1 cellular context compared by ENCODE assay signal in genomic region chr5:132736853-132737833, GRCh38.
TF ChIP-seq lines count a peak whose summit lies in the region.

Gene KIF3A (minus strand): TSS chr5:132737546. CDS start chr5:132737419, 127 bp downstream.

TF ChIP-seq in H1, 55 proteins besides CTCF, POLR2A, EP300 and RAD21 (continued from another document):
- TF ChIP-seq, protein P1, sequence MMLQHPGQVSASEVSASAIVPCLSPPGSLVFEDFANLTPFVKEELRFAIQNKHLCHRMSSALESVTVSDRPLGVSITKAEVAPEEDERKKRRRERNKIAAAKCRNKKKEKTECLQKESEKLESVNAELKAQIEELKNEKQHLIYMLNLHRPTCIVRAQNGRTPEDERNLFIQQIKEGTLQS (IDR thresholded peaks at IDR 0.05; ENCODE audit: insufficient read depth, low read depth, low read length): no peak
- TF ChIP-seq CHD2 (IDR thresholded peaks at IDR 0.05; ENCODE audit: low read length): no peak
- TF ChIP-seq SP4 (IDR thresholded peaks at IDR 0.05; ENCODE audit: low read length): peak; percentile 76; the same call in 1 of the 2 replicates
- peak; percentile 77; the same call in 1 of the 2 replicates for TF ChIP-seq RBBP5 (IDR thresholded peaks at IDR 0.05; ENCODE audit: borderline replicate concordance, low read depth, low read length)
- TF ChIP-seq JUN (IDR thresholded peaks at IDR 0.05; ENCODE audit: low read depth, low read length): no peak
- peak; percentile 22; the same call in 1 of the 2 replicates for TF ChIP-seq POLR2AphosphoS5 (IDR thresholded peaks at IDR 0.05; ENCODE audit: low read depth, low read length)
- TF ChIP-seq RXRA (IDR thresholded peaks at IDR 0.05; ENCODE audit: insufficient read depth, low read depth, low read length): no peak
- TF ChIP-seq, protein P2, sequence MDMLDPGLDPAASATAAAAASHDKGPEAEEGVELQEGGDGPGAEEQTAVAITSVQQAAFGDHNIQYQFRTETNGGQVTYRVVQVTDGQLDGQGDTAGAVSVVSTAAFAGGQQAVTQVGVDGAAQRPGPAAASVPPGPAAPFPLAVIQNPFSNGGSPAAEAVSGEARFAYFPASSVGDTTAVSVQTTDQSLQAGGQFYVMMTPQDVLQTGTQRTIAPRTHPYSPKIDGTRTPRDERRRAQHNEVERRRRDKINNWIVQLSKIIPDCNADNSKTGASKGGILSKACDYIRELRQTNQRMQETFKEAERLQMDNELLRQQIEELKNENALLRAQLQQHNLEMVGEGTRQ (IDR thresholded peaks at IDR 0.05; ENCODE audit: low read length): no peak
- no peak for TF ChIP-seq MAFK (IDR thresholded peaks at IDR 0.05; ENCODE audit: low read depth, low read length)
- no peak for TF ChIP-seq RNF2 (IDR thresholded peaks at IDR 0.05; ENCODE audit: borderline replicate concordance, low read depth, low read length, missing control alignments, poor library complexity, severe bottlenecking)
- peak; percentile 59 for TF ChIP-seq SAP30 (IDR thresholded peaks at IDR 0.05; ENCODE audit: insufficient read depth, insufficient replicate concordance, low read length)
- peak; percentile 52; the same call in 1 of the 2 replicates for TF ChIP-seq TAF1 (IDR thresholded peaks at IDR 0.05; ENCODE audit: low read depth, low read length)
- peak; percentile 81 for TF ChIP-seq KDM4A (IDR thresholded peaks at IDR 0.05; ENCODE audit: low read depth, low read length, severe bottlenecking)
- no peak for TF ChIP-seq EZH2 (IDR thresholded peaks at IDR 0.05; ENCODE audit: low read depth, low read length, severe bottlenecking)
- peak; percentile 64 for TF ChIP-seq PHF8 (conservative IDR thresholded peaks at IDR 0.05; ENCODE audit: low read depth, low read length)
- TF ChIP-seq SIN3A (conservative IDR thresholded peaks at IDR 0.05 in 1 of 2, IDR thresholded peaks at IDR 0.05 in 1 of 2; ENCODE audit: low read depth in 1 of 2, low read length in 2 of 2): peak; percentile 56 to 85; a peak in 2 of 4 replicates
- peak; percentile 38; the same call in 1 of the 2 replicates for TF ChIP-seq TBP (IDR thresholded peaks at IDR 0.05; ENCODE audit: low read depth, low read length)
- no peak for TF ChIP-seq CBX8 (IDR thresholded peaks at IDR 0.05; ENCODE audit: borderline replicate concordance, low read depth, low read length)
- no peak for TF ChIP-seq CREB1 (IDR thresholded peaks at IDR 0.05)
- TF ChIP-seq HDAC2 (IDR thresholded peaks at IDR 0.05; ENCODE audit: borderline replicate concordance in 1 of 2, low read depth in 2 of 2, low read length in 2 of 2): peak in 1 of 2 experiments; percentile 78; a peak in 1 of 4 replicates
- peak; percentile 88 for TF ChIP-seq NRF1 (IDR thresholded peaks at IDR 0.05; ENCODE audit: low read depth, low read length)
- peak; percentile 27; the same call in 1 of the 2 replicates for TF ChIP-seq E2F6 (IDR thresholded peaks at IDR 0.05)
- TF ChIP-seq NANOG (IDR thresholded peaks at IDR 0.05; ENCODE audit: insufficient read depth, low read depth, low read length, poor library complexity, severe bottlenecking): no peak
- TF ChIP-seq EGR1 (IDR thresholded peaks at IDR 0.05; ENCODE audit: borderline replicate concordance, low read depth, low read length): no peak
TF ChIP-seq in H1: peak in this region for 13.
